1 cellular context compared by ENCODE assay signal in the genomic region with DNA sequence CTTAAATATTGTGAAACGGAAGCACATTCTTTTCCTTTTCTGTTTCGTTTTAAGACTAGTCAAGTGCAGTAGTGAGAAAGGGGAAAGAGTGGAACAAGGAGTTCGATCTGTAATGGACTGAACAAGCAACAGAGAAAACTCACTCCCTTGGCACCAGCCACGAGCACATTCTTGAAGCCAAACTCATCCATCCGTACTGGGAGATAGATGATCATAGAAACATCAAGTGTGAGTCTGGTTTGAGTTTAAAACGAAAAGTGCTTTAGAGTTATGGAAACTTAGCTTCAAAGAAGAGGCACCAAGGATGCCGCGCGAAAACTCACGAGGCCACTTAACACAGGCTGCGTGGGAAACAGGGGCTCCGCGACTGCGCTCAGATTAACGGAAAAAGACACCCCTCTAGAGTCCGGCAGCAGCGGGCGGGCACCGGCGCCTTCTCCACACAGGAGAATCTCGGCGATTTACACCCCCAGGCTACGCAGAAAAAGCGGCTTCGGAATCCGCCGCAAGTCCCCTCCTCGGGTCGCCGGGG.
TF ChIP-seq lines count a peak whose summit lies in the region.

No MANE protein-coding gene starts in this region.

TF ChIP-seq in endothelial cell of umbilical vein, 7 proteins besides CTCF, POLR2A, EP300 and RAD21 (continued from another document):
- no peak for TF ChIP-seq MAX (IDR thresholded peaks at IDR 0.05; ENCODE audit: insufficient read depth, insufficient read length)
- no peak for TF ChIP-seq MYC (IDR thresholded peaks at IDR 0.05; ENCODE audit: low read depth, low read length)
- TF ChIP-seq JUN (IDR thresholded peaks at IDR 0.05; ENCODE audit: borderline replicate concordance, insufficient read depth, insufficient read length, low read depth), result no peak
- TF ChIP-seq EZH2 (IDR thresholded peaks at IDR 0.05; ENCODE audit: borderline replicate concordance, low read depth, low read length, severe bottlenecking), result no peak
